Comparison of ENCODE assay signal across 22 cellular contexts in the genomic region with DNA sequence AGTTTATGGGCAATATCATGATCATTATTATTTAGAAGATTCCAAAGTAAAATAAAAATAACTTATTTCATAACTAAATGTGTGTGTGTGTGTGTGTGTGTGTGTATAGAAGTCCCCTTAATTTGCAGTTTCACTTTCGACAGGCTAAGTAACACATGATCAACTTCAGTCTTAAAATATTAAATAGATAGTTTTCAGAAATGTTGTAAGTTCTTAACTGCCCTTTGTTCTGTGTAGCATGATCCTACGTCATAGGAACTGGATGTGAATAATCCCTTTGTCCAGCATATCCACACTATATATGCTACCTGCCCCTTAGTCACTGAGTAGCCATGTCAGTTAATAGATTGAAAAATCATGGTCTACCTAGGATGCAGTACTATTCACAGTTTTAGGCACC.
"Had no signal": no experiment of that assay in that cellular context is flagged by ENCODE, and none has a peak within 500 bp of the region (broad histone marks: within the 10 kb centered on the region; RNA-seq: fewer than 3 reads in every experiment).

No MANE protein-coding gene starts in this region.

- H3K9me3 ChIP-seq: gastrocnemius medialis, pancreas had no signal

- ATAC-seq: gastrocnemius medialis, heart right ventricle, lower lobe of right lung, natural killer cell, pancreas, right cardiac atrium had no signal

- H3K4me1 ChIP-seq: gastrocnemius medialis, heart right ventricle, left ventricle myocardium inferior, lower lobe of right lung, neural progenitor cell, pancreas had no signal

- FAIRE-seq: endothelial cell of umbilical vein, pancreas, small intestine had no signal

- H3K36me3 Mint-ChIP-seq: memory B cell, neural progenitor cell had no signal

- H3K36me3 ChIP-seq: gastrocnemius medialis, heart right ventricle, left ventricle myocardium inferior, lower lobe of right lung, neural progenitor cell, pancreas had no signal

- H3K4me3 Mint-ChIP-seq: endodermal cell, memory B cell, mesothelial cell of epicardium, natural killer cell, neural progenitor cell had no signal

- H3K9ac ChIP-seq: neural progenitor cell had no signal

- H3K27ac ChIP-seq: coronary artery, gastrocnemius medialis, heart right ventricle, left ventricle myocardium inferior, lower lobe of right lung, neural progenitor cell, pancreas had no signal

- H3K4me1 Mint-ChIP-seq: endodermal cell, memory B cell, mesothelial cell of epicardium, natural killer cell, neural progenitor cell had no signal

- H3K27me3 Mint-ChIP-seq: memory B cell, progenitor cell of endocrine pancreas had no signal

- H3K4me3 ChIP-seq: coronary artery, gastrocnemius medialis, heart right ventricle, left ventricle myocardium inferior, lower lobe of right lung, neural progenitor cell, pancreas had no signal

- DNase-seq: effector CD4-positive, alpha-beta T cell; endodermal cell; gastrocnemius medialis; heart right ventricle; hypothalamus; islet precursor cell; left ventricle myocardium inferior; lower lobe of right lung; natural killer cell; nucleus accumbens; pancreas; right cardiac atrium; small intestine; stimulated activated CD4-positive, alpha-beta T cell treated with anti-CD3 and anti-CD28 coated beads, Interleukin-12 subunit alpha, Interleukin-12 subunit beta, amount 100 ng/mL, for 4 hours; stimulated activated naive CD4-positive, alpha-beta T cell treated with Interleukin-2 at 50 U/mL for 16 hours; trophoblast cell had no signal

- H3K4me2 ChIP-seq: neural progenitor cell had no signal

- H3K27me3 ChIP-seq: gastrocnemius medialis, heart right ventricle, neural progenitor cell, pancreas had no signal

- H3K27ac Mint-ChIP-seq: endodermal cell, memory B cell, mesothelial cell of epicardium, natural killer cell, neural progenitor cell, progenitor cell of endocrine pancreas had no signal

- H2AFZ ChIP-seq: neural progenitor cell had no signal
